ENCODE assay signal across 22 cellular contexts in the genomic region with DNA sequence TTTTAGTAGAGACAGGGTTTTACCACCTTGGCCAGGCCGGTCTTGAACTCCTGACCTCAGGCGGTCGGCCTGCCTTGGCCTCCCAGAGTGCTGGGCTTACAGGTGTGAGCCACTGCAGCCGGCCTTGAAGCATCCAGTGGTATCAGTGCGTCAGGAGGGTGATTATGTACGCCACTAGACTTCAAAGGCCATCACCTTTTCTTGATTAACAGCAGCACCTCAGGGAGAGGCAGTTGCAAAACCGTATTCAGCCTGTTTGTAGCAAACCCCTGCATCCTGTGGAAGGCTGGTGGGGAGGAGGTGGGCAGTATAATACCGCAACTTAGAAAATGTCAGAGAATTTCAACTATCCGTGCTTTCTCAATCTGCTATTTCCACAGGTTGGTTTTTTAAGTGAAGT. TPM values are rescaled to one million over a fixed set of nuclear protein-coding genes. Genes with fewer than 3 reads are reported as not detected.
DNase-seq lines count a peak whose midpoint lies in the region; ATAC-seq, FAIRE-seq and TF ChIP-seq lines count a peak whose summit lies in the region.
"Had no signal": no experiment of that assay in that cellular context is flagged by ENCODE, and none has a peak within 500 bp of the region (broad histone marks: within the 10 kb centered on the region; RNA-seq: fewer than 3 reads in every experiment).

No MANE protein-coding gene starts in this region.

- no peak overlapping the region for H2BK120ac ChIP-seq in mesenchymal stem cell (ENCODE audit: low read depth, low read length)

- H3K27ac ChIP-seq in HepG2 (ENCODE audit: extremely low read length, insufficient read depth, low read length): no peak overlapping the region
- no peak overlapping the region for H3K27ac ChIP-seq in right lobe of liver
- no peak overlapping the region for H3K27ac ChIP-seq in mesenchymal stem cell (ENCODE audit: low read length, poor library complexity, severe bottlenecking)
- H3K27ac ChIP-seq in upper lobe of left lung: no peak overlapping the region
- H3K27ac ChIP-seq in thyroid gland: no peak overlapping the region

- no peak overlapping the region for H3K4me3 Mint-ChIP-seq in activated naive CD8-positive, alpha-beta T cell
- H3K4me3 Mint-ChIP-seq: CD4-positive, CD25-positive, alpha-beta regulatory T cell; GM23338 had no signal

- H3K4ac ChIP-seq in mesenchymal stem cell (ENCODE audit: low read depth in 1 of 2, low read length in 2 of 2): no peak overlapping the region

- peaks cover 28% of the 10 kb centered on the region for H3K4me1 Mint-ChIP-seq in activated naive CD8-positive, alpha-beta T cell (ENCODE audit: low read depth)

- no peak overlapping the region for H2AK5ac ChIP-seq in mesenchymal stem cell (ENCODE audit: low read length, severe bottlenecking)

- in situ Hi-C loops in HepG2 (cut with HindIII; ENCODE audit: extremely low pct_ligation_motif_present, low pct_unique_long_range_greater_than_20kb): no loop called here

- no peak overlapping the region for H3K4me2 ChIP-seq in HepG2 (ENCODE audit: low read depth, low read length)
- H3K4me2 ChIP-seq in mesenchymal stem cell (ENCODE audit: low read length, poor library complexity, severe bottlenecking): no peak overlapping the region
- H3K4me2 ChIP-seq: GM23338 had no signal

- H4K91ac ChIP-seq in mesenchymal stem cell (ENCODE audit: low read length): no peak overlapping the region

- no peak overlapping the region for H4K8ac ChIP-seq in mesenchymal stem cell (ENCODE audit: low read length)

- H3K23ac ChIP-seq in mesenchymal stem cell (ENCODE audit: low read length in 2 of 2): no peak overlapping the region

- no peak overlapping the region for H3K18ac ChIP-seq in mesenchymal stem cell (ENCODE audit: low read depth in 1 of 2, low read length in 2 of 2)

- CTCF ChIA-PET in HepG2 (lab: Yijun Ruan, JAX; ENCODE audit: low intra/inter-chr PET ratio, low total read pairs): no interaction called here

- no peak for DNase-seq in HepG2 (ENCODE audit: low spot score)
- DNase-seq in right lobe of liver: no peak
- DNase-seq in mesenchymal stem cell: no peak
- peak; percentile 20 to 27 for DNase-seq in upper lobe of left lung
- DNase-seq in thyroid gland: no peak
- no peak for DNase-seq in cerebellar cortex (ENCODE audit: low spot score)
- no peak for DNase-seq in NCI-H2081 (lab: John Stamatoyannopoulos, UW)
- DNase-seq: ACHN; Calu3; CD4-positive, CD25-positive, alpha-beta regulatory T cell; GF-D8; KBM-7; MV-4-11; NCI-H1417 treated with DMSO at 0.1 percent for 48 hours; NCI-H1930; NCI-H524 treated with DMSO at 0.1 percent for 48 hours had no signal

- no peak for TF ChIP-seq EP300 in HepG2 (IDR thresholded peaks at IDR 0.05; ENCODE audit: low read depth in 2 of 2, low read length in 2 of 2)
- no peak for TF ChIP-seq EP300 in HepG2 (CRISPR knock-in tag; IDR thresholded peaks at IDR 0.05; ENCODE audit: borderline replicate concordance)
- TF ChIP-seq EP300 in upper lobe of left lung (IDR thresholded peaks at IDR 0.05): no peak

- no peak for TF ChIP-seq RAD21 in HepG2 (CRISPR knock-in tag; IDR thresholded peaks at IDR 0.05)

- intact Hi-C loops in HepG2 (cut with micrococcal nuclease; ENCODE audit: unreplicated experiment): no loop called here
- intact Hi-C loops in right lobe of liver (cut with DNase I): no loop called here
- intact Hi-C loops in thyroid gland (cut with DNase I): no loop called here

- H2BK5ac ChIP-seq in mesenchymal stem cell (ENCODE audit: low read depth, low read length, poor library complexity, severe bottlenecking): no peak overlapping the region

- H3K79me1 ChIP-seq in mesenchymal stem cell (replicated peaks; ENCODE audit: low read length, poor library complexity, severe bottlenecking): no peaks in the 10 kb centered on the region

- H3K27me3 ChIP-seq in HepG2 (ENCODE audit: control insufficient read depth in 1 of 2, insufficient read depth in 2 of 2, low read length in 2 of 2) (no peaks in the 10 kb centered on the region), right lobe of liver (no peaks in the 10 kb centered on the region), mesenchymal stem cell (ENCODE audit: control insufficient read depth in 1 of 2, insufficient read depth in 1 of 2, low read length in 2 of 2) (peaks cover 0 to 3% of the 10 kb centered on the region in 2 experiments), upper lobe of left lung (no peaks in the 10 kb centered on the region), thyroid gland (no peaks in the 10 kb centered on the region)

- H3K9ac ChIP-seq in HepG2 (ENCODE audit: insufficient read depth, low read depth, low read length) (no peak overlapping the region), mesenchymal stem cell (ENCODE audit: low read length) (no peak overlapping the region)

- H3K4me3 ChIP-seq in HepG2 (replicated peaks in 1 of 3; ENCODE audit: insufficient read depth in 1 of 3, low read depth in 2 of 3, low read length in 3 of 3) (no peak overlapping the region), right lobe of liver (no peak overlapping the region), mesenchymal stem cell (ENCODE audit: insufficient read depth in 1 of 2, low read depth in 1 of 2, low read length in 2 of 2) (no peak overlapping the region), upper lobe of left lung (no peak overlapping the region), thyroid gland (replicated peaks in 1 of 3) (no peak overlapping the region)
- H3K4me3 ChIP-seq: GM23338 had no signal

- POLR2A ChIA-PET in HepG2 (lab: Yijun Ruan, JAX): no interaction called here

- no peak for FAIRE-seq in HepG2 (lab: Jason Lieb, UNC)
- FAIRE-seq: GM12891, GM18507 had no signal

- 61% methylated on average over 8 of the region's 9 CpGs for WGBS in HepG2 (ENCODE audit: low lambda C conversion rate)
- WGBS in right lobe of liver (ENCODE audit: insufficient coverage, low coverage, low lambda C conversion rate, missing lambda C conversion rate): 73% methylated on average over 5 of the region's 9 CpGs
- 90% methylated on average over 9 of the region's 9 CpGs for WGBS in mesenchymal stem cell
- WGBS in upper lobe of left lung, 2 donors: 66 to 83% methylated on average over 3 to 9 of the region's 9 CpGs
- WGBS in thyroid gland, 2 donors: 63 to 78% methylated on average over 8 to 9 of the region's 9 CpGs

- ATAC-seq in HepG2 (no peak), right lobe of liver (no peak), upper lobe of left lung (ENCODE audit: low FRiP score in 2 of 2) (no peak)
- ATAC-seq: GM23338, HCT116, Panc1 had no signal

- H3K27ac Mint-ChIP-seq in activated naive CD8-positive, alpha-beta T cell: peak overlapping the region; percentile 16
- H3K27ac Mint-ChIP-seq: GM23338 had no signal

- no peak overlapping the region for H2AFZ ChIP-seq in HepG2 (ENCODE audit: low read length)
- no peak overlapping the region for H2AFZ ChIP-seq in mesenchymal stem cell (ENCODE audit: low read depth, low read length)
- H2AFZ ChIP-seq: GM23338 had no signal

- no TSS peak for BruUV-seq in HepG2 (replicated peaks; lab: Mats Ljungman, UMichigan)

- H3K79me2 ChIP-seq in HepG2 (ENCODE audit: insufficient read depth, low read length): no peaks in the 10 kb centered on the region

- H2BK15ac ChIP-seq in mesenchymal stem cell (ENCODE audit: low read depth, poor library complexity, severe bottlenecking): no peak overlapping the region

- peaks cover 54% of the 10 kb centered on the region for H3K4me1 ChIP-seq in HepG2 (ENCODE audit: insufficient read depth, low read length)
- H3K4me1 ChIP-seq in right lobe of liver: peaks cover 0 to 25% (median 8%) of the 10 kb centered on the region in 4 donors
- H3K4me1 ChIP-seq in mesenchymal stem cell (ENCODE audit: control insufficient read depth, insufficient read depth, low read depth, low read length): peaks cover 2% of the 10 kb centered on the region
- H3K4me1 ChIP-seq in upper lobe of left lung: peaks cover 9 to 18% (median 15%) of the 10 kb centered on the region in 4 donors
- H3K4me1 ChIP-seq in thyroid gland: peaks cover 4 to 7% of the 10 kb centered on the region in 2 donors

- no peaks in the 10 kb centered on the region for H3K9me3 Mint-ChIP-seq in activated naive CD8-positive, alpha-beta T cell (ENCODE audit: low read depth)

- no peaks in the 10 kb centered on the region for H4K20me1 ChIP-seq in HepG2 (ENCODE audit: insufficient read depth, low read length)

- no peaks in the 10 kb centered on the region for H3K27me3 Mint-ChIP-seq in activated naive CD8-positive, alpha-beta T cell

- peaks cover 5% of the 10 kb centered on the region; the same call in 1 of the 2 replicates for H3K9me3 ChIP-seq in HepG2 (ENCODE audit: low read length)
- no peaks in the 10 kb centered on the region for H3K9me3 ChIP-seq in right lobe of liver
- H3K9me3 ChIP-seq in mesenchymal stem cell (ENCODE audit: control insufficient read depth, low read length): peaks cover 5% of the 10 kb centered on the region
- H3K9me3 ChIP-seq in upper lobe of left lung: peaks cover 0 to 3% (median 0%) of the 10 kb centered on the region in 4 donors
- H3K9me3 ChIP-seq in thyroid gland: no peaks in the 10 kb centered on the region

- H3K36me3 Mint-ChIP-seq in activated naive CD8-positive, alpha-beta T cell: peaks cover 3% of the 10 kb centered on the region
- H3K36me3 Mint-ChIP-seq: CD4-positive, CD25-positive, alpha-beta regulatory T cell had no signal

- no peak for TF ChIP-seq POLR2A in HepG2 (IDR thresholded peaks at IDR 0.05; ENCODE audit: insufficient read depth in 1 of 2, low read depth in 2 of 2, low read length in 2 of 2)
- TF ChIP-seq POLR2A in right lobe of liver (IDR thresholded peaks at IDR 0.05): no peak
- no peak for TF ChIP-seq POLR2A in upper lobe of left lung (IDR thresholded peaks at IDR 0.05)
- no peak for TF ChIP-seq POLR2A in thyroid gland (IDR thresholded peaks at IDR 0.05)

- no peaks in the 10 kb centered on the region for H3K36me3 ChIP-seq in HepG2 (replicated peaks in 1 of 2; ENCODE audit: control insufficient read depth in 1 of 2, insufficient read depth in 2 of 2, low read length in 2 of 2)
- H3K36me3 ChIP-seq in right lobe of liver: no peaks in the 10 kb centered on the region
- no peaks in the 10 kb centered on the region for H3K36me3 ChIP-seq in mesenchymal stem cell (ENCODE audit: control insufficient read depth in 1 of 2, insufficient read depth in 2 of 2, low read depth in 1 of 2, low read length in 2 of 2)
- H3K36me3 ChIP-seq in upper lobe of left lung: no peaks in the 10 kb centered on the region
- no peaks in the 10 kb centered on the region for H3K36me3 ChIP-seq in thyroid gland

- H3K14ac ChIP-seq in mesenchymal stem cell (ENCODE audit: low read length in 2 of 2): no peak overlapping the region

- H2BK12ac ChIP-seq in mesenchymal stem cell (ENCODE audit: low read length in 2 of 2): peak overlapping the region; percentile 9 to 89

- TF ChIP-seq CTCF in HepG2 (CRISPR knock-in tag; IDR thresholded peaks at IDR 0.05): no peak
- no peak for TF ChIP-seq CTCF in right lobe of liver (IDR thresholded peaks at IDR 0.05)
- no peak for TF ChIP-seq CTCF in upper lobe of left lung (IDR thresholded peaks at IDR 0.05)
- TF ChIP-seq CTCF in thyroid gland (IDR thresholded peaks at IDR 0.05): no peak

RNA-seq across cellular contexts. Expression of a gene that starts 27.3 kb away (rescaled TPM):
- total RNA-seq in HepG2 (2016; rRNA removed; fragmentation: Illumina TruSeq; extraction: Trizol): 8.9 and 11.3 TPM in 2 replicates
- total RNA-seq in HepG2 (2016; cell fraction: cytosol; rRNA removed; fragmentation: Illumina TruSeq; extraction: Trizol; ENCODE audit: low read depth): 4.2 and 5.0 TPM in 2 replicates
- 7.4 and 10.6 TPM in 2 replicates for total RNA-seq in HepG2 (2016; cell fraction: insoluble cytoplasmic fraction; rRNA removed; fragmentation: Illumina TruSeq; extraction: Trizol)
- 4.7 and 6.6 TPM in 2 replicates for total RNA-seq in HepG2 (2016; cell fraction: membrane; rRNA removed; fragmentation: Illumina TruSeq; extraction: Trizol)
- total RNA-seq in HepG2 (2016; cell fraction: nucleus; rRNA removed; fragmentation: Illumina TruSeq; extraction: Trizol): 5.9 and 8.2 TPM in 2 replicates
- polyA plus RNA-seq in HepG2 (2011; rRNA removed): 10.0 and 11.4 TPM in 2 replicates
- 10.9 and 12.3 TPM in 2 replicates for polyA plus RNA-seq in HepG2 (2011; cell fraction: cytosol; rRNA removed)
- polyA plus RNA-seq in HepG2 (2011; cell fraction: nucleus; rRNA removed): 3.6 and 4.4 TPM in 2 replicates
- 6.9 and 10.2 TPM in 2 replicates for polyA plus RNA-seq in HepG2 (2012)
- 3.7 and 4.1 TPM in 2 replicates for polyA plus RNA-seq in HepG2 (2016; cell fraction: cytosol; fragmentation: Illumina TruSeq; extraction: Trizol; ENCODE audit: low read depth)
- polyA plus RNA-seq in HepG2 (2016; cell fraction: insoluble cytoplasmic fraction; fragmentation: Illumina TruSeq; extraction: Trizol; ENCODE audit: low read depth): 14.4 and 15.1 TPM in 2 replicates
- polyA plus RNA-seq in HepG2 (2016; cell fraction: membrane; fragmentation: Illumina TruSeq; extraction: Trizol; ENCODE audit: low read depth): 6.3 and 6.6 TPM in 2 replicates
- 6.6 and 9.9 TPM in 2 replicates for polyA plus RNA-seq in HepG2 (2016; cell fraction: nucleus; fragmentation: Illumina TruSeq; extraction: Trizol; ENCODE audit: insufficient read depth, low read depth)
- 0.94 and 8.3 TPM in 2 replicates for polyA minus RNA-seq in HepG2 (2011; rRNA and poly(A)+ RNA removed; ENCODE audit: low replicate concordance)
- 3.9 and 4.2 TPM in 2 replicates for polyA minus RNA-seq in HepG2 (2011; cell fraction: cytosol; rRNA and poly(A)+ RNA removed)
- 15.9 and 20.3 TPM in 2 replicates for polyA minus RNA-seq in HepG2 (2011; cell fraction: nucleus; rRNA and poly(A)+ RNA removed)
- 1 to 10 TPM in 3 of 6 experiments, under 1 TPM in 2, not detected in 1; 0.69 to 1.9 (median 1.4) TPM for total RNA-seq in right lobe of liver
- polyA plus RNA-seq in mesenchymal stem cell (2013, experiment 1 of 2): 5.1 TPM
- 5.0 TPM for polyA plus RNA-seq in mesenchymal stem cell (2013, experiment 2 of 2)
- total RNA-seq in upper lobe of left lung: 1 to 10 TPM; 3.1 to 5.6 (median 4.5) TPM
- total RNA-seq in thyroid gland: 10 to 100 TPM in 1 of 4 donors, 1 to 10 TPM in 3; 4.0 to 11.7 (median 4.7) TPM

Comparison
In these comparisons a context has a peak if more than half of its experiments do, and no peak if none do; other contexts are left out.
1. DNase-seq: peak in upper lobe of left lung (2 of 2); none in HepG2 (single experiment), right lobe of liver (0 of 3), mesenchymal stem cell (single experiment), thyroid gland (0 of 2), cerebellar cortex (single experiment) and NCI-H2081 (0 of 2).